In genomic region chr11:77411238-77411637, GRCh38 we compare ENCODE assay signal across 8 cellular contexts.
DNase-seq lines count a peak whose midpoint lies in the region; ATAC-seq and TF ChIP-seq lines count a peak whose summit lies in the region.

No MANE protein-coding gene starts in this region.

- H3K4me3 Mint-ChIP-seq in activated T-helper 2 cell treated with anti-CD3 and anti-CD28 coated beads, Interferon-gamma antibody, Interleukin-2, Interleukin-4, amounts not matched to agents 10 μg/mL and 5 μg/mL and 100 μg/mL, durations not matched to agents 14 hours and 24 hours and 36 hours (ENCODE audit: low read depth): peak overlapping the region; percentile 84
- peak overlapping the region; percentile 95 for H3K4me3 Mint-ChIP-seq in glutamatergic neuron (ENCODE audit: unreplicated experiment)

- TF ChIP-seq CTCF in GM10248 (IDR thresholded peaks at IDR 0.05; ENCODE audit: control extremely low read depth, extremely low read depth, low read depth, missing control alignments) (no peak), glutamatergic neuron (IDR thresholded peaks at IDR 0.05; ENCODE audit: partially characterized antibody, unreplicated experiment) (no peak)

- intact Hi-C loops in activated T-helper 2 cell treated with anti-CD3 and anti-CD28 coated beads, Interferon-gamma antibody, Interleukin-2, Interleukin-4, amounts not matched to agents 10 μg/mL and 5 μg/mL and 100 μg/mL, durations not matched to agents 14 hours and 24 hours and 36 hours (cut with micrococcal nuclease): loop anchor here (2.0 kb wide), 1 partner anchor 64 kb away; the partner anchor contains the start of gene PAK1
- intact Hi-C loops in posterior cingulate gyrus (cut with DNase I): no loop called here

- peaks cover 13% of the 10 kb centered on the region for H3K36me3 Mint-ChIP-seq in activated T-helper 2 cell treated with anti-CD3 and anti-CD28 coated beads, Interferon-gamma antibody, Interleukin-2, Interleukin-4, amounts not matched to agents 10 μg/mL and 5 μg/mL and 100 μg/mL, durations not matched to agents 14 hours and 24 hours and 36 hours (ENCODE audit: low read depth)
- no peaks in the 10 kb centered on the region for H3K36me3 Mint-ChIP-seq in glutamatergic neuron (ENCODE audit: unreplicated experiment)

- CTCF ChIA-PET in GM10248 (lab: Yijun Ruan, JAX): interaction anchor here (0.7 to 4.0 kb wide), 16 partner anchors 9 to 285 kb away, joined by 3 to 18 read pairs (median 5); partner anchors contain the start of gene PAK1

- peak overlapping the region; percentile 12 for H3K27ac Mint-ChIP-seq in activated T-helper 2 cell treated with anti-CD3 and anti-CD28 coated beads, Interferon-gamma antibody, Interleukin-2, Interleukin-4, amounts not matched to agents 10 μg/mL and 5 μg/mL and 100 μg/mL, durations not matched to agents 14 hours and 24 hours and 36 hours
- peak overlapping the region; percentile 88 for H3K27ac Mint-ChIP-seq in glutamatergic neuron (ENCODE audit: unreplicated experiment)

- peaks cover 33% of the 10 kb centered on the region for H3K4me1 Mint-ChIP-seq in activated T-helper 2 cell treated with anti-CD3 and anti-CD28 coated beads, Interferon-gamma antibody, Interleukin-2, Interleukin-4, amounts not matched to agents 10 μg/mL and 5 μg/mL and 100 μg/mL, durations not matched to agents 14 hours and 24 hours and 36 hours (ENCODE audit: low read depth)
- H3K4me1 Mint-ChIP-seq in glutamatergic neuron (ENCODE audit: low read depth, unreplicated experiment): peaks cover 36% of the 10 kb centered on the region

- no peaks in the 10 kb centered on the region for H3K9me3 Mint-ChIP-seq in activated T-helper 2 cell treated with anti-CD3 and anti-CD28 coated beads, Interferon-gamma antibody, Interleukin-2, Interleukin-4, amounts not matched to agents 10 μg/mL and 5 μg/mL and 100 μg/mL, durations not matched to agents 14 hours and 24 hours and 36 hours
- peaks cover 5% of the 10 kb centered on the region for H3K9me3 Mint-ChIP-seq in glutamatergic neuron (ENCODE audit: unreplicated experiment)

- DNase-seq in GM10248 (ENCODE audit: extremely low spot score) (peak; percentile 28), glutamatergic neuron (peak; percentile 37), posterior cingulate gyrus (peak in 6 of 10 donors; percentile 15 to 89 (median 24)), DMS153 (lab: John Stamatoyannopoulos, UW) (no peak), kidney glomerular epithelial cell (lab: John Stamatoyannopoulos, UW) (no peak)
- peak; percentile 12 for DNase-seq in activated T-helper 2 cell treated with anti-CD3 and anti-CD28 coated beads, Interferon-gamma antibody, Interleukin-2, Interleukin-4, amounts not matched to agents 10 μg/mL and 5 μg/mL and 100 μg/mL, durations not matched to agents 14 hours and 24 hours and 36 hours (ENCODE audit: low spot score)

- peak overlapping the region; percentile 58 for H3K27ac ChIP-seq in KOPT-K1 (ENCODE audit: low read depth, low read length, poor library complexity, severe bottlenecking)

- no peaks in the 10 kb centered on the region for H3K27me3 Mint-ChIP-seq in activated T-helper 2 cell treated with anti-CD3 and anti-CD28 coated beads, Interferon-gamma antibody, Interleukin-2, Interleukin-4, amounts not matched to agents 10 μg/mL and 5 μg/mL and 100 μg/mL, durations not matched to agents 14 hours and 24 hours and 36 hours (ENCODE audit: low read depth)
- no peaks in the 10 kb centered on the region for H3K27me3 Mint-ChIP-seq in glutamatergic neuron (ENCODE audit: unreplicated experiment)

- POLR2A ChIA-PET in GM10248 (lab: Yijun Ruan, JAX): interaction anchor here (1.5 kb wide), 1 partner anchor 21 kb away, joined by 3 read pairs; no protein-coding TSS in a partner anchor

- H3K9me3 ChIP-seq in KOPT-K1 (ENCODE audit: insufficient read depth, low read length, poor library complexity, severe bottlenecking): no peaks in the 10 kb centered on the region

- no peaks in the 10 kb centered on the region for H3K36me3 ChIP-seq in KOPT-K1 (ENCODE audit: insufficient read depth, low read length)

- peak; percentile 36 for ATAC-seq in GM21737 (IDR thresholded peaks at IDR 0.05; ENCODE audit: unreplicated experiment)

Comparison
In these comparisons a context has a peak if more than half of its experiments do, and no peak if none do; other contexts are left out.
1. DNase-seq: peak in GM10248 (single experiment), activated T-helper 2 cell treated with anti-CD3 and anti-CD28 coated beads, Interferon-gamma antibody, Interleukin-2, Interleukin-4, amounts not matched to agents 10 μg/mL and 5 μg/mL and 100 μg/mL, durations not matched to agents 14 hours and 24 hours and 36 hours (single experiment), glutamatergic neuron (single experiment) and posterior cingulate gyrus (6 of 10); none in DMS153 (single experiment) and kidney glomerular epithelial cell (single experiment).